ENCODE assay signal across 8 cellular contexts in the genomic region with DNA sequence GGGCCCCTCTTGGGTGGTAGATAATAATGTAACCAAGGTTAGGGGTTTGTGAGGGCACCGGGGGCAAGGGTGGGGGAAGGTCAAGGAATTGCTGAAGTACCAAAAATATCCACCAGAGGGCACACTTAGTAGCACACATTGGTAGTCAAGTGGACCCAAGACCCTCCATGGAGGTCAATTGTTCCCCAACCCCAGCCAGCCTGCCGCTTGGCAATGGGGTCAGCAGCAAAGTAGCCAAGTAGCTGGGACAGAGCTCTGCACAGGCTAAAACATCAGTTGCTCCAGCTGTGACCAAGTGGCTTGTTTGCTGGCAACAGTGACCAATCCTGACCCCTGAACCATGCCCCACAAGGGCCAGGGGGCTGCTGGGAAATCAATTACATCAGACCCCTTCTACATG.
DNase-seq lines count a peak whose midpoint lies in the region; ATAC-seq and TF ChIP-seq lines count a peak whose summit lies in the region.

No MANE protein-coding gene starts in this region.

- no peak for ATAC-seq in GM19324 (IDR thresholded peaks at IDR 0.05; ENCODE audit: low FRiP score, unreplicated experiment)
- no peak for ATAC-seq in HG03521 (IDR thresholded peaks at IDR 0.05; ENCODE audit: unreplicated experiment)

- H3K9me3 ChIP-seq in neutrophil, result no peaks in the 10 kb centered on the region

- DNase-seq in AG08395 (ENCODE audit: low spot score) (peak; percentile 71), GM06990 (ENCODE audit: extremely low read depth, insufficient read length) (peak; percentile 26), NCI-H1105 treated with DMSO at 0.1 percent for 48 hours (lab: John Stamatoyannopoulos, UW) (peak; percentile 35), activated T-cell treated with anti-CD3 and anti-CD28 coated beads for 24 hours (ENCODE audit: low read depth) (peak; percentile 33), fibroblast of peridontal ligament (ENCODE audit: extremely low read depth) (peak; percentile 51)

- peaks cover 6 to 10% of the 10 kb centered on the region in 2 experiments for H3K4me1 ChIP-seq in neutrophil (ENCODE audit: control insufficient read depth in 1 of 2, insufficient read depth in 1 of 2, low read depth in 1 of 2, low read length in 1 of 2)

- TF ChIP-seq CTCF in GM06990 (IDR thresholded peaks at IDR 0.05; ENCODE audit: insufficient read depth, low read length, poor library complexity, severe bottlenecking) (peak; percentile 73), neutrophil (IDR thresholded peaks at IDR 0.05) (peak; percentile 84)

- peak overlapping the region; percentile 43 for H3K27ac ChIP-seq in neutrophil

- H3K36me3 ChIP-seq in GM06990 (ENCODE audit: control insufficient read depth, insufficient read depth, low read length) (no peaks in the 10 kb centered on the region), neutrophil (peaks cover 88% of the 10 kb centered on the region)

- no peak overlapping the region for H3K4me3 ChIP-seq in GM06990 (replicated peaks; ENCODE audit: low read depth, low read length)
- no peak overlapping the region for H3K4me3 ChIP-seq in neutrophil (ENCODE audit: low read depth in 1 of 2, low read length in 1 of 2)

- H3K27me3 ChIP-seq in GM06990 (replicated peaks; ENCODE audit: control insufficient read depth, insufficient read depth, low read length) (no peaks in the 10 kb centered on the region), neutrophil (no peaks in the 10 kb centered on the region)
